14 cellular contexts compared by ENCODE assay signal in genomic region chr14:101968186-101968585, GRCh38. TPM values are rescaled to one million over a fixed set of nuclear protein-coding genes. Genes with fewer than 3 reads are reported as not detected.
DNase-seq lines count a peak whose midpoint lies in the region; ATAC-seq and TF ChIP-seq lines count a peak whose summit lies in the region.
"Had no signal": no experiment of that assay in that cellular context is flagged by ENCODE, and none has a peak within 500 bp of the region (broad histone marks: within the 10 kb centered on the region; RNA-seq: fewer than 3 reads in every experiment).

No MANE protein-coding gene starts in this region.

- no peak overlapping the region for H2BK12ac ChIP-seq in mesenchymal stem cell (ENCODE audit: low read length in 2 of 2)

- no peak for DNase-seq in CD8-positive, alpha-beta T cell
- DNase-seq in activated B cell treated with CpG ODN at 0.5 μM for 24 hours (no peak), mesenchymal stem cell (no peak), hepatic stellate cell (ENCODE audit: low spot score) (no peak), GM13977 (ENCODE audit: low spot score) (no peak), T-helper 9 cell (no peak), SK-N-DZ (ENCODE audit: low spot score) (no peak)
- DNase-seq: activated effector memory CD4-positive, alpha-beta T cell treated with anti-CD3 and anti-CD28 coated beads, Interleukin-2, amount 50 U/mL, for 16 hours; central memory CD4-positive, alpha-beta T cell; NCI-H1092; NCI-H510A treated with DMSO at 0.1 percent for 48 hours; retina; stimulated activated CD4-positive, alpha-beta T cell treated with anti-CD3 and anti-CD28 coated beads, Interleukin-4, amount 100 ng/mL, for 4 hours had no signal

- H4K8ac ChIP-seq in mesenchymal stem cell (ENCODE audit: low read length), result no peak overlapping the region

- no peak overlapping the region for H3K23ac ChIP-seq in mesenchymal stem cell (ENCODE audit: low read length in 2 of 2)

- no peaks in the 10 kb centered on the region for H3K9me3 Mint-ChIP-seq in CD8-positive, alpha-beta T cell
- no peaks in the 10 kb centered on the region for H3K9me3 Mint-ChIP-seq in activated B cell treated with CpG ODN at 0.5 μM for 24 hours

- no peak overlapping the region for H2BK15ac ChIP-seq in mesenchymal stem cell (ENCODE audit: low read depth, poor library complexity, severe bottlenecking)

- no peak overlapping the region for H2AFZ ChIP-seq in ACC112 (ENCODE audit: low read length, unreplicated experiment)
- no peak overlapping the region for H2AFZ ChIP-seq in mesenchymal stem cell (ENCODE audit: low read depth, low read length)

- CTCF ChIA-PET in CD8-positive, alpha-beta T cell (lab: Charles Lee), result interaction anchor here (0.6 to 1.6 kb wide), 2 partner anchors 129 to 197 kb away, joined by 4 to 5 read pairs; no protein-coding TSS in a partner anchor
- CTCF ChIA-PET in activated B cell treated with CpG ODN at 0.5 μM for 24 hours (lab: Charles Lee), result no interaction called here

- no peaks in the 10 kb centered on the region for H3K27me3 Mint-ChIP-seq in CD8-positive, alpha-beta T cell (ENCODE audit: low read depth)
- no peaks in the 10 kb centered on the region for H3K27me3 Mint-ChIP-seq in activated B cell treated with CpG ODN at 0.5 μM for 24 hours

- H3K36me3 Mint-ChIP-seq in CD8-positive, alpha-beta T cell, result peaks cover 24% of the 10 kb centered on the region
- H3K36me3 Mint-ChIP-seq in activated B cell treated with CpG ODN at 0.5 μM for 24 hours (ENCODE audit: low read depth), result peaks cover 12% of the 10 kb centered on the region

- H2AK5ac ChIP-seq in mesenchymal stem cell (ENCODE audit: low read length, severe bottlenecking), result peak overlapping the region; percentile 69

- H3K27me3 ChIP-seq in ACC112 (ENCODE audit: insufficient read depth, low read length), result no peaks in the 10 kb centered on the region
- no peaks in the 10 kb centered on the region for H3K27me3 ChIP-seq in CD8-positive, alpha-beta T cell (ENCODE audit: insufficient read depth, low read length)
- no peaks in the 10 kb centered on the region for H3K27me3 ChIP-seq in mesenchymal stem cell (ENCODE audit: control insufficient read depth in 1 of 2, insufficient read depth in 1 of 2, low read length in 2 of 2)

- peak overlapping the region; percentile 99 for H3K9ac ChIP-seq in mesenchymal stem cell (ENCODE audit: low read length)

- H3K14ac ChIP-seq in mesenchymal stem cell (ENCODE audit: low read length in 2 of 2), result no peak overlapping the region

- POLR2A ChIA-PET in CD8-positive, alpha-beta T cell (lab: Charles Lee), result no interaction called here
- POLR2A ChIA-PET in activated B cell treated with CpG ODN at 0.5 μM for 24 hours (lab: Charles Lee), result no interaction called here

- in situ Hi-C loops in GM13977 (cut with MboI; ENCODE audit: low pct_unique_long_range_greater_than_20kb, low sequenced_read_pairs, unreplicated experiment), result loop anchor here (10.0 to 25.0 kb wide), 2 partner anchors 127 to 344 kb away; partner anchors contain the start of genes MOK and ZNF839

- peak overlapping the region; percentile 0 for H3K27ac Mint-ChIP-seq in CD8-positive, alpha-beta T cell
- H3K27ac Mint-ChIP-seq in activated B cell treated with CpG ODN at 0.5 μM for 24 hours, result peak overlapping the region; percentile 3

- H3K4me3 ChIP-seq in ACC112 (ENCODE audit: low read depth, low read length) (peak overlapping the region; percentile 87), mesenchymal stem cell (ENCODE audit: insufficient read depth in 1 of 2, low read depth in 1 of 2, low read length in 2 of 2) (peak overlapping the region in 1 of 2 experiments; percentile 99)
- no peak overlapping the region for H3K4me3 ChIP-seq in CD8-positive, alpha-beta T cell (ENCODE audit: low read depth, low read length)

- H3K4me1 ChIP-seq in ACC112 (ENCODE audit: control insufficient read depth, insufficient read depth, low read length, unreplicated experiment), result peaks cover 54% of the 10 kb centered on the region
- peaks cover 33% of the 10 kb centered on the region for H3K4me1 ChIP-seq in CD8-positive, alpha-beta T cell (ENCODE audit: insufficient read depth, low read length)
- H3K4me1 ChIP-seq in mesenchymal stem cell (ENCODE audit: control insufficient read depth, insufficient read depth, low read depth, low read length), result peaks cover 30% of the 10 kb centered on the region

- no peak overlapping the region for H2BK120ac ChIP-seq in mesenchymal stem cell (ENCODE audit: low read depth, low read length)

- H2BK5ac ChIP-seq in mesenchymal stem cell (ENCODE audit: low read depth, low read length, poor library complexity, severe bottlenecking), result peak overlapping the region; percentile 14

- no peak overlapping the region for H3K4ac ChIP-seq in mesenchymal stem cell (ENCODE audit: low read depth in 1 of 2, low read length in 2 of 2)

- H3K36me3 ChIP-seq in ACC112 (ENCODE audit: insufficient read depth, low read length) (peaks cover 11% of the 10 kb centered on the region), mesenchymal stem cell (ENCODE audit: control insufficient read depth in 1 of 2, insufficient read depth in 2 of 2, low read depth in 1 of 2, low read length in 2 of 2) (peaks cover 11 to 22% of the 10 kb centered on the region in 2 experiments)
- H3K36me3 ChIP-seq in CD8-positive, alpha-beta T cell (ENCODE audit: insufficient read depth, low read length), result no peaks in the 10 kb centered on the region

- intact Hi-C loops in CD8-positive, alpha-beta T cell (cut with DNase I, micrococcal nuclease), result no loop called here
- intact Hi-C loops in activated B cell treated with CpG ODN at 0.5 μM for 24 hours (cut with micrococcal nuclease), result no loop called here

- H3K4me1 Mint-ChIP-seq in CD8-positive, alpha-beta T cell (ENCODE audit: low read depth), result peaks cover 60% of the 10 kb centered on the region
- peaks cover 58% of the 10 kb centered on the region for H3K4me1 Mint-ChIP-seq in activated B cell treated with CpG ODN at 0.5 μM for 24 hours

- no peak for TF ChIP-seq CTCF in CD8-positive, alpha-beta T cell (IDR thresholded peaks at IDR 0.05)
- TF ChIP-seq CTCF in activated B cell treated with CpG ODN at 0.5 μM for 24 hours (IDR thresholded peaks at IDR 0.05), result no peak
- no peak for TF ChIP-seq CTCF in GM13977 (IDR thresholded peaks at IDR 0.05; ENCODE audit: extremely low read depth, insufficient read depth, missing control alignments)

- H3K27ac ChIP-seq in ACC112 (ENCODE audit: low read depth, low read length), result peak overlapping the region; percentile 73
- no peak overlapping the region for H3K27ac ChIP-seq in CD8-positive, alpha-beta T cell (ENCODE audit: low read depth, low read length)
- peak overlapping the region; percentile 18 for H3K27ac ChIP-seq in mesenchymal stem cell (ENCODE audit: low read length, poor library complexity, severe bottlenecking)

- no peak for ATAC-seq in CD8-positive, alpha-beta T cell
- no peak for ATAC-seq in activated B cell treated with CpG ODN at 0.5 μM for 24 hours (ENCODE audit: low read depth)

- H3K4me3 Mint-ChIP-seq in CD8-positive, alpha-beta T cell, result no peak overlapping the region
- H3K4me3 Mint-ChIP-seq in activated B cell treated with CpG ODN at 0.5 μM for 24 hours, result no peak overlapping the region

- H4K91ac ChIP-seq in mesenchymal stem cell (ENCODE audit: low read length), result no peak overlapping the region

- no peaks in the 10 kb centered on the region for H3K9me3 ChIP-seq in CD8-positive, alpha-beta T cell (ENCODE audit: low read length)
- H3K9me3 ChIP-seq in mesenchymal stem cell (ENCODE audit: control insufficient read depth, low read length), result no peaks in the 10 kb centered on the region

- H3K18ac ChIP-seq in mesenchymal stem cell (ENCODE audit: low read depth in 1 of 2, low read length in 2 of 2), result no peak overlapping the region

- peaks cover 5% of the 10 kb centered on the region for H3K79me1 ChIP-seq in mesenchymal stem cell (replicated peaks; ENCODE audit: low read length, poor library complexity, severe bottlenecking)

- peaks cover 84% of the 10 kb centered on the region for H3K79me2 ChIP-seq in ACC112 (ENCODE audit: control insufficient read depth, insufficient read depth, low read length, unreplicated experiment)

- 98% methylated on average over 4 of the region's 4 CpGs for WGBS in mesenchymal stem cell

- peak overlapping the region; percentile 28 for H3K4me2 ChIP-seq in mesenchymal stem cell (ENCODE audit: low read length, poor library complexity, severe bottlenecking)

RNA-seq across cellular contexts. Expression of gene DYNC1H1, which starts 3.8 kb away (rescaled TPM):
- total RNA-seq in CD8-positive, alpha-beta T cell, result 100 to 1,000 TPM; 359 TPM
- total RNA-seq in activated B cell treated with CpG ODN at 0.5 μM for 24 hours, result 208 and 236 TPM in 2 replicates
- 97.7 TPM for polyA plus RNA-seq in mesenchymal stem cell (2013, experiment 1 of 2)
- polyA plus RNA-seq in mesenchymal stem cell (2013, experiment 2 of 2), result 90.8 TPM
- 86.0 and 102 TPM in 2 replicates for polyA plus RNA-seq in SK-N-DZ (2014; cell fraction: cytosol; rRNA removed)
- polyA plus RNA-seq in SK-N-DZ (2014; cell fraction: nucleus; rRNA removed), result 93.2 and 101 TPM in 2 replicates
